ENCODE assay signal across 8 cellular contexts in the genomic region with DNA sequence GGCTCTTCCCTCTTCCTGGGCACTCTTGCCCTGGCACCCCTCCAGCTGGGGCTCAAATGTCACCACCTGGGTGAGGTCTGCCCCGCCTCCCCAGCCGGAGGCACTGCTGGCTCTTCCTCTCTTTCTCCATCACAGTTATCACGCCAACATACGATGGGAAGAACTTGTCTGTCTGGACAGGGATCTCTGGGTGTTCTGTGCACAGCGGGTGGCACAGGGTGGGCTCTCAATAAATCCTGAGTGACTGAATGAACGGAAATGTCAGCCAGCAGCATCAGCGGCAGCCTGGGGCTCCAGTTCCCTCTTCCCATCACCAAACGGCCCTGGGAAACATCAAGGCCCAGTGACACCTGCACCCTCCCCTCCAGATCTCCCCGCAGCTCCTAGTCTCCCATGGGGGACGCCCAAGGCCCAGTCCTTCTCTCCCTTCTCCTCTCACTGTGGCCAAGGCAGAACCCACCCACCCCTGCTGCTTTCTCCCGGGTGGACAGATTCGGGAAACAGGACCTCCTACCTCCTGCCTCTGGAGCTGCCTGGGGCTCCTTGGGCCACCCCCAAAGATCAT. TPM values are rescaled to one million over a fixed set of nuclear protein-coding genes. Genes with fewer than 3 reads are reported as not detected.
DNase-seq lines count a peak whose midpoint lies in the region; ATAC-seq, FAIRE-seq and TF ChIP-seq lines count a peak whose summit lies in the region.

No MANE protein-coding gene starts in this region.

- peak overlapping the region; percentile 95 for H3K4me2 ChIP-seq in HepG2 (ENCODE audit: low read depth, low read length)

- no peaks in the 10 kb centered on the region for H4K20me1 ChIP-seq in HepG2 (ENCODE audit: insufficient read depth, low read length)

- peak overlapping the region; percentile 87 for H3K4me3 Mint-ChIP-seq in activated naive CD8-positive, alpha-beta T cell treated with anti-CD3 and anti-CD28 coated beads for 36 hours

- no peak for FAIRE-seq in HepG2 (lab: Jason Lieb, UNC)

- TF ChIP-seq RAD21 in HepG2 (CRISPR knock-in tag; IDR thresholded peaks at IDR 0.05), result no peak

- H3K4me1 ChIP-seq in cardiac muscle cell (ENCODE audit: low read depth) (peaks cover 40% of the 10 kb centered on the region), HepG2 (ENCODE audit: insufficient read depth, low read length) (peaks cover 89% of the 10 kb centered on the region), tibial nerve (peaks cover 0 to 73% (median 59%) of the 10 kb centered on the region in 4 donors)

- in situ Hi-C loops in HepG2 (cut with HindIII; ENCODE audit: extremely low pct_ligation_motif_present, low pct_unique_long_range_greater_than_20kb), result loop anchor here (5.0 kb wide), 1 partner anchor 34 kb away; no protein-coding TSS in a partner anchor
- in situ Hi-C loops in G401 (cut with HindIII; ENCODE audit: low sequenced_read_pairs), result no loop called here

- H3K27ac ChIP-seq in cardiac muscle cell (peak overlapping the region; percentile 86), HepG2 (ENCODE audit: extremely low read length, insufficient read depth, low read length) (peak overlapping the region; percentile 88), tibial nerve (peak overlapping the region; percentile 94 to 99 (median 99))

- H3K9ac ChIP-seq in HepG2 (ENCODE audit: insufficient read depth, low read depth, low read length), result peak overlapping the region; percentile 71

- H3K27ac Mint-ChIP-seq in activated naive CD8-positive, alpha-beta T cell treated with anti-CD3 and anti-CD28 coated beads for 36 hours, result peak overlapping the region; percentile 99

- H3K9me3 ChIP-seq in cardiac muscle cell (ENCODE audit: low read depth) (no peaks in the 10 kb centered on the region), HepG2 (ENCODE audit: low read length) (no peaks in the 10 kb centered on the region), tibial nerve (no peaks in the 10 kb centered on the region)

- H3K27me3 ChIP-seq in cardiac muscle cell (no peaks in the 10 kb centered on the region), HepG2 (ENCODE audit: control insufficient read depth in 1 of 2, insufficient read depth in 2 of 2, low read length in 2 of 2) (no peaks in the 10 kb centered on the region; a peak in 1 of 5 replicates), tibial nerve (no peaks in the 10 kb centered on the region)

- ATAC-seq in left cardiac atrium (no peak), HepG2 (no peak; the same call in 2 of the 3 replicates), GM18868 (IDR thresholded peaks at IDR 0.05; ENCODE audit: unreplicated experiment) (no peak), HG02759 (IDR thresholded peaks at IDR 0.05; ENCODE audit: unreplicated experiment) (no peak)

- H3K36me3 ChIP-seq in cardiac muscle cell (no peaks in the 10 kb centered on the region), HepG2 (replicated peaks in 1 of 2; ENCODE audit: control insufficient read depth in 1 of 2, insufficient read depth in 2 of 2, low read length in 2 of 2) (no peaks in the 10 kb centered on the region), tibial nerve (no peaks in the 10 kb centered on the region)

- peaks cover 51% of the 10 kb centered on the region for H3K4me1 Mint-ChIP-seq in activated naive CD8-positive, alpha-beta T cell treated with anti-CD3 and anti-CD28 coated beads for 36 hours

- POLR2A ChIA-PET in HepG2 (lab: Yijun Ruan, JAX), result interaction anchor here (1.0 to 16.8 kb wide), 14 partner anchors 12 to 127 kb away, joined by 3 to 433 read pairs (median 4); partner anchors contain the start of genes MALAT1 and NEAT1

- no peak for TF ChIP-seq CTCF in cardiac muscle cell (IDR thresholded peaks at IDR 0.05; ENCODE audit: low read depth, low read length)
- no peak for TF ChIP-seq CTCF in HepG2 (CRISPR knock-in tag; IDR thresholded peaks at IDR 0.05)
- TF ChIP-seq CTCF in tibial nerve (IDR thresholded peaks at IDR 0.05), result no peak

- DNase-seq in cardiac muscle cell (ENCODE audit: low read depth in 1 of 2, low spot score in 1 of 2) (peak in 1 of 2 donors; percentile 38), left cardiac atrium (no peak), HepG2 (ENCODE audit: low spot score) (no peak), tibial nerve (ENCODE audit: low spot score in 2 of 2) (no peak), G401 (ENCODE audit: low spot score) (no peak)
- DNase-seq in activated naive CD8-positive, alpha-beta T cell treated with anti-CD3 and anti-CD28 coated beads for 36 hours, result no peak

- H2AFZ ChIP-seq in HepG2 (ENCODE audit: low read length), result no peak overlapping the region

- H3K9me3 Mint-ChIP-seq in activated naive CD8-positive, alpha-beta T cell treated with anti-CD3 and anti-CD28 coated beads for 36 hours, result no peaks in the 10 kb centered on the region

- H3K4me3 ChIP-seq in cardiac muscle cell (no peak overlapping the region), HepG2 (replicated peaks in 1 of 3; ENCODE audit: insufficient read depth in 1 of 3, low read depth in 2 of 3, low read length in 3 of 3) (peak overlapping the region; percentile 57 to 82 (median 65)), tibial nerve (peak overlapping the region; percentile 24 to 53 (median 30))

- intact Hi-C loops in left cardiac atrium (cut with DNase I), result loop anchor here in 1 of 2 donors (5.0 kb wide), 2 partner anchors 34 to 129 kb away; no protein-coding TSS in a partner anchor
- intact Hi-C loops in HepG2 (cut with micrococcal nuclease; ENCODE audit: unreplicated experiment), result loop anchor here (1.0 to 2.0 kb wide), 3 partner anchors 12 to 34 kb away; no protein-coding TSS in a partner anchor

- no peaks in the 10 kb centered on the region for H3K27me3 Mint-ChIP-seq in activated naive CD8-positive, alpha-beta T cell treated with anti-CD3 and anti-CD28 coated beads for 36 hours

- H3K36me3 Mint-ChIP-seq in activated naive CD8-positive, alpha-beta T cell treated with anti-CD3 and anti-CD28 coated beads for 36 hours, result peaks cover 1% of the 10 kb centered on the region

- BruUV-seq in HepG2 (replicated peaks; lab: Mats Ljungman, UMichigan), result TSS peak; percentile 54

- TF ChIP-seq EP300 in HepG2 (IDR thresholded peaks at IDR 0.05; ENCODE audit: low read depth in 2 of 2, low read length in 2 of 2), result no peak
- TF ChIP-seq EP300 in HepG2 (CRISPR knock-in tag; IDR thresholded peaks at IDR 0.05; ENCODE audit: borderline replicate concordance), result no peak
- no peak for TF ChIP-seq EP300 in tibial nerve (IDR thresholded peaks at IDR 0.05)

- no peaks in the 10 kb centered on the region for H3K79me2 ChIP-seq in HepG2 (ENCODE audit: insufficient read depth, low read length)

- CTCF ChIA-PET in HepG2 (lab: Yijun Ruan, JAX; ENCODE audit: low intra/inter-chr PET ratio, low total read pairs), result no interaction called here

- WGBS in HepG2 (ENCODE audit: low lambda C conversion rate), result 0% methylated on average over 10 of the region's 12 CpGs
- WGBS in tibial nerve, 2 donors, result 15 to 23% methylated on average over 12 of the region's 12 CpGs

- TF ChIP-seq POLR2A in HepG2 (IDR thresholded peaks at IDR 0.05; ENCODE audit: insufficient read depth in 1 of 2, low read depth in 2 of 2, low read length in 2 of 2), result no peak
- no peak for TF ChIP-seq POLR2A in tibial nerve (IDR thresholded peaks at IDR 0.05)

RNA-seq across cellular contexts. Expression of gene SLC25A45, which starts 0.4 kb away (rescaled TPM):
- total RNA-seq in cardiac muscle cell (3.0 and 4.8 TPM in 2 replicates), left cardiac atrium (1 to 10 TPM; 4.1 to 7.2 TPM), HepG2 (2016; rRNA removed; fragmentation: Illumina TruSeq; extraction: Trizol) (2.1 and 3.4 TPM in 2 replicates), tibial nerve (10 to 100 TPM in 2 of 4 donors, 1 to 10 TPM in 2; 1.8 to 22.5 (median 8.5) TPM)
- polyA plus RNA-seq in cardiac muscle cell (4.5 and 10.5 TPM in 2 replicates), HepG2 (2011; rRNA removed) (1.2 and 1.9 TPM in 2 replicates)
- total RNA-seq in activated naive CD8-positive, alpha-beta T cell treated with anti-CD3 and anti-CD28 coated beads for 36 hours, result 10 to 100 TPM; 15.4 to 15.7 TPM
- total RNA-seq in HepG2 (2016; cell fraction: cytosol; rRNA removed; fragmentation: Illumina TruSeq; extraction: Trizol; ENCODE audit: low read depth), result 0.79 and 1.0 TPM in 2 replicates
- total RNA-seq in HepG2 (2016; cell fraction: insoluble cytoplasmic fraction; rRNA removed; fragmentation: Illumina TruSeq; extraction: Trizol), result 1.9 TPM in 2 replicates
- 1.5 and 2.2 TPM in 2 replicates for total RNA-seq in HepG2 (2016; cell fraction: membrane; rRNA removed; fragmentation: Illumina TruSeq; extraction: Trizol)
- total RNA-seq in HepG2 (2016; cell fraction: nucleus; rRNA removed; fragmentation: Illumina TruSeq; extraction: Trizol), result 1.3 and 3.5 TPM in 2 replicates
- polyA plus RNA-seq in HepG2 (2011; cell fraction: cytosol; rRNA removed), result 0.95 and 0.99 TPM in 2 replicates
- polyA plus RNA-seq in HepG2 (2011; cell fraction: nucleus; rRNA removed), result 5.9 and 6.0 TPM in 2 replicates
- polyA plus RNA-seq in HepG2 (2012), result 2.0 and 4.1 TPM in 2 replicates
- polyA plus RNA-seq in HepG2 (2016; cell fraction: cytosol; fragmentation: Illumina TruSeq; extraction: Trizol; ENCODE audit: low read depth), result 0.45 and 0.70 TPM in 2 replicates
- polyA plus RNA-seq in HepG2 (2016; cell fraction: insoluble cytoplasmic fraction; fragmentation: Illumina TruSeq; extraction: Trizol; ENCODE audit: low read depth), result 1.3 and 1.6 TPM in 2 replicates
- polyA plus RNA-seq in HepG2 (2016; cell fraction: membrane; fragmentation: Illumina TruSeq; extraction: Trizol; ENCODE audit: low read depth), result 1.4 and 1.5 TPM in 2 replicates
- 5.6 and 8.8 TPM in 2 replicates for polyA plus RNA-seq in HepG2 (2016; cell fraction: nucleus; fragmentation: Illumina TruSeq; extraction: Trizol; ENCODE audit: insufficient read depth, low read depth)
- 1.9 and 7.2 TPM in 2 replicates for polyA minus RNA-seq in HepG2 (2011; rRNA and poly(A)+ RNA removed; ENCODE audit: low replicate concordance)
- 1.4 and 2.5 TPM in 2 replicates for polyA minus RNA-seq in HepG2 (2011; cell fraction: cytosol; rRNA and poly(A)+ RNA removed)
- 1.4 and 2.4 TPM in 2 replicates for polyA minus RNA-seq in HepG2 (2011; cell fraction: nucleus; rRNA and poly(A)+ RNA removed)
- total RNA-seq in G401 (2014; rRNA removed; shearing (Covaris generic)), result 1.1 TPM in 1 of 2 replicates, not detected in the other

RNA-seq across cellular contexts. Expression of gene FRMD8, which starts 3.6 kb away (rescaled TPM):
- total RNA-seq in cardiac muscle cell (36.3 and 64.6 TPM in 2 replicates), left cardiac atrium (10 to 100 TPM; 13.4 to 21.5 TPM), HepG2 (2016; rRNA removed; fragmentation: Illumina TruSeq; extraction: Trizol) (18.0 and 20.6 TPM in 2 replicates), tibial nerve (100 to 1,000 TPM in 3 of 4 donors, 10 to 100 TPM in 1; 96.5 to 226 (median 128) TPM)
- polyA plus RNA-seq in cardiac muscle cell (26.8 and 32.6 TPM in 2 replicates), HepG2 (2011; rRNA removed) (5.8 and 9.4 TPM in 2 replicates)
- 10 to 100 TPM; 33.1 to 36.3 TPM for total RNA-seq in activated naive CD8-positive, alpha-beta T cell treated with anti-CD3 and anti-CD28 coated beads for 36 hours
- 2.2 and 2.9 TPM in 2 replicates for total RNA-seq in HepG2 (2016; cell fraction: cytosol; rRNA removed; fragmentation: Illumina TruSeq; extraction: Trizol; ENCODE audit: low read depth)
- 17.5 and 22.6 TPM in 2 replicates for total RNA-seq in HepG2 (2016; cell fraction: insoluble cytoplasmic fraction; rRNA removed; fragmentation: Illumina TruSeq; extraction: Trizol)
- 5.3 and 6.3 TPM in 2 replicates for total RNA-seq in HepG2 (2016; cell fraction: membrane; rRNA removed; fragmentation: Illumina TruSeq; extraction: Trizol)
- total RNA-seq in HepG2 (2016; cell fraction: nucleus; rRNA removed; fragmentation: Illumina TruSeq; extraction: Trizol), result 12.4 and 14.6 TPM in 2 replicates
- polyA plus RNA-seq in HepG2 (2011; cell fraction: cytosol; rRNA removed), result 5.9 and 6.7 TPM in 2 replicates
- 26.7 and 32.6 TPM in 2 replicates for polyA plus RNA-seq in HepG2 (2011; cell fraction: nucleus; rRNA removed)
- polyA plus RNA-seq in HepG2 (2012), result 3.5 and 5.2 TPM in 2 replicates
- polyA plus RNA-seq in HepG2 (2016; cell fraction: cytosol; fragmentation: Illumina TruSeq; extraction: Trizol; ENCODE audit: low read depth), result 2.5 and 2.6 TPM in 2 replicates
- 13.5 and 17.1 TPM in 2 replicates for polyA plus RNA-seq in HepG2 (2016; cell fraction: insoluble cytoplasmic fraction; fragmentation: Illumina TruSeq; extraction: Trizol; ENCODE audit: low read depth)
- 2.8 and 3.8 TPM in 2 replicates for polyA plus RNA-seq in HepG2 (2016; cell fraction: membrane; fragmentation: Illumina TruSeq; extraction: Trizol; ENCODE audit: low read depth)
- polyA plus RNA-seq in HepG2 (2016; cell fraction: nucleus; fragmentation: Illumina TruSeq; extraction: Trizol; ENCODE audit: insufficient read depth, low read depth), result 21.4 and 24.7 TPM in 2 replicates
- 22.3 and 24.3 TPM in 2 replicates for polyA minus RNA-seq in HepG2 (2011; rRNA and poly(A)+ RNA removed; ENCODE audit: low replicate concordance)
- 5.4 and 6.2 TPM in 2 replicates for polyA minus RNA-seq in HepG2 (2011; cell fraction: cytosol; rRNA and poly(A)+ RNA removed)
- polyA minus RNA-seq in HepG2 (2011; cell fraction: nucleus; rRNA and poly(A)+ RNA removed), result 6.2 and 11.8 TPM in 2 replicates
- total RNA-seq in G401 (2014; rRNA removed; shearing (Covaris generic)), result 31.1 and 40.1 TPM in 2 replicates

RNA-seq across cellular contexts. Expression of gene TIGD3, which starts 28.3 kb away (rescaled TPM):
- total RNA-seq in cardiac muscle cell (1.7 and 2.9 TPM in 2 replicates), left cardiac atrium (under 1 TPM in 1 of 2 donors, not detected in 1; 0.12 TPM), HepG2 (2016; rRNA removed; fragmentation: Illumina TruSeq; extraction: Trizol) (4.0 and 4.9 TPM in 2 replicates), tibial nerve (under 1 TPM in 2 of 4 donors, not detected in 2; 0.30 to 0.59 TPM)
- polyA plus RNA-seq in cardiac muscle cell (0.88 and 1.2 TPM in 2 replicates), HepG2 (2011; rRNA removed) (0.49 and 1.0 TPM in 2 replicates)
- total RNA-seq in activated naive CD8-positive, alpha-beta T cell treated with anti-CD3 and anti-CD28 coated beads for 36 hours, result under 1 TPM; 0.49 to 0.54 TPM
- total RNA-seq in HepG2 (2016; cell fraction: cytosol; rRNA removed; fragmentation: Illumina TruSeq; extraction: Trizol; ENCODE audit: low read depth), result 1.8 TPM in 2 replicates
- 2.9 and 5.0 TPM in 2 replicates for total RNA-seq in HepG2 (2016; cell fraction: insoluble cytoplasmic fraction; rRNA removed; fragmentation: Illumina TruSeq; extraction: Trizol)
- 4.8 and 6.2 TPM in 2 replicates for total RNA-seq in HepG2 (2016; cell fraction: membrane; rRNA removed; fragmentation: Illumina TruSeq; extraction: Trizol)
- 3.5 and 3.9 TPM in 2 replicates for total RNA-seq in HepG2 (2016; cell fraction: nucleus; rRNA removed; fragmentation: Illumina TruSeq; extraction: Trizol)
- 0.56 and 0.79 TPM in 2 replicates for polyA plus RNA-seq in HepG2 (2011; cell fraction: cytosol; rRNA removed)
- polyA plus RNA-seq in HepG2 (2011; cell fraction: nucleus; rRNA removed), result 1.9 and 2.2 TPM in 2 replicates
- 0.59 and 0.70 TPM in 2 replicates for polyA plus RNA-seq in HepG2 (2012)
- 1.0 and 1.4 TPM in 2 replicates for polyA plus RNA-seq in HepG2 (2016; cell fraction: cytosol; fragmentation: Illumina TruSeq; extraction: Trizol; ENCODE audit: low read depth)
- polyA plus RNA-seq in HepG2 (2016; cell fraction: insoluble cytoplasmic fraction; fragmentation: Illumina TruSeq; extraction: Trizol; ENCODE audit: low read depth), result 2.7 and 3.5 TPM in 2 replicates
- polyA plus RNA-seq in HepG2 (2016; cell fraction: membrane; fragmentation: Illumina TruSeq; extraction: Trizol; ENCODE audit: low read depth), result 2.7 and 3.4 TPM in 2 replicates
- 6.7 TPM in 2 replicates for polyA plus RNA-seq in HepG2 (2016; cell fraction: nucleus; fragmentation: Illumina TruSeq; extraction: Trizol; ENCODE audit: insufficient read depth, low read depth)
- polyA minus RNA-seq in HepG2 (2011; rRNA and poly(A)+ RNA removed; ENCODE audit: low replicate concordance), result 1.2 and 1.3 TPM in 2 replicates
- 0.59 and 0.79 TPM in 2 replicates for polyA minus RNA-seq in HepG2 (2011; cell fraction: cytosol; rRNA and poly(A)+ RNA removed)
- polyA minus RNA-seq in HepG2 (2011; cell fraction: nucleus; rRNA and poly(A)+ RNA removed), result 1.1 and 1.5 TPM in 2 replicates
- 0.12 and 1.9 TPM in 2 replicates for total RNA-seq in G401 (2014; rRNA removed; shearing (Covaris generic))

RNA-seq across cellular contexts. Expression of gene NEAT1, which starts 39.7 kb away (rescaled TPM):
- 3.4 and 11.3 TPM in 2 replicates for total RNA-seq in cardiac muscle cell
- polyA plus RNA-seq in cardiac muscle cell, result 4.2 and 5.6 TPM in 2 replicates
- 100 to 1,000 TPM; 405 to 657 TPM for total RNA-seq in left cardiac atrium
- total RNA-seq in activated naive CD8-positive, alpha-beta T cell treated with anti-CD3 and anti-CD28 coated beads for 36 hours, result 100 to 1,000 TPM; 136 to 155 TPM
- 10.5 and 20.5 TPM in 2 replicates for total RNA-seq in HepG2 (2016; rRNA removed; fragmentation: Illumina TruSeq; extraction: Trizol)
- total RNA-seq in HepG2 (2016; cell fraction: cytosol; rRNA removed; fragmentation: Illumina TruSeq; extraction: Trizol; ENCODE audit: low read depth), result 2.2 and 2.6 TPM in 2 replicates
- total RNA-seq in HepG2 (2016; cell fraction: insoluble cytoplasmic fraction; rRNA removed; fragmentation: Illumina TruSeq; extraction: Trizol), result 8.4 and 21.3 TPM in 2 replicates
- total RNA-seq in HepG2 (2016; cell fraction: membrane; rRNA removed; fragmentation: Illumina TruSeq; extraction: Trizol), result 7.8 and 8.3 TPM in 2 replicates
- 196 and 220 TPM in 2 replicates for total RNA-seq in HepG2 (2016; cell fraction: nucleus; rRNA removed; fragmentation: Illumina TruSeq; extraction: Trizol)
- polyA plus RNA-seq in HepG2 (2011; rRNA removed), result 41.2 and 41.3 TPM in 2 replicates
- polyA plus RNA-seq in HepG2 (2011; cell fraction: cytosol; rRNA removed), result 13.0 and 13.4 TPM in 2 replicates
- 222 and 327 TPM in 2 replicates for polyA plus RNA-seq in HepG2 (2011; cell fraction: nucleus; rRNA removed)
- polyA plus RNA-seq in HepG2 (2012), result 288 and 371 TPM in 2 replicates
- polyA plus RNA-seq in HepG2 (2016; cell fraction: cytosol; fragmentation: Illumina TruSeq; extraction: Trizol; ENCODE audit: low read depth), result 3.6 and 4.3 TPM in 2 replicates
- 54.0 and 61.1 TPM in 2 replicates for polyA plus RNA-seq in HepG2 (2016; cell fraction: insoluble cytoplasmic fraction; fragmentation: Illumina TruSeq; extraction: Trizol; ENCODE audit: low read depth)
- 47.1 and 54.4 TPM in 2 replicates for polyA plus RNA-seq in HepG2 (2016; cell fraction: membrane; fragmentation: Illumina TruSeq; extraction: Trizol; ENCODE audit: low read depth)
- 577 and 628 TPM in 2 replicates for polyA plus RNA-seq in HepG2 (2016; cell fraction: nucleus; fragmentation: Illumina TruSeq; extraction: Trizol; ENCODE audit: insufficient read depth, low read depth)
- polyA minus RNA-seq in HepG2 (2011; rRNA and poly(A)+ RNA removed; ENCODE audit: low replicate concordance), result 64.6 and 225 TPM in 2 replicates
- 17.3 and 20.2 TPM in 2 replicates for polyA minus RNA-seq in HepG2 (2011; cell fraction: cytosol; rRNA and poly(A)+ RNA removed)
- 1,479 and 1,737 TPM in 2 replicates for polyA minus RNA-seq in HepG2 (2011; cell fraction: nucleus; rRNA and poly(A)+ RNA removed)
- total RNA-seq in tibial nerve, result 100 to 1,000 TPM; 427 to 571 (median 461) TPM
- 4.4 and 12.4 TPM in 2 replicates for total RNA-seq in G401 (2014; rRNA removed; shearing (Covaris generic))

RNA-seq across cellular contexts. Expression of gene DPF2, which starts 49.2 kb away (rescaled TPM):
- 57.3 and 86.1 TPM in 2 replicates for total RNA-seq in cardiac muscle cell
- polyA plus RNA-seq in cardiac muscle cell, result 83.9 and 130 TPM in 2 replicates
- total RNA-seq in left cardiac atrium, result 10 to 100 TPM; 46.7 to 47.7 TPM
- 10 to 100 TPM; 50.5 to 54.9 TPM for total RNA-seq in activated naive CD8-positive, alpha-beta T cell treated with anti-CD3 and anti-CD28 coated beads for 36 hours
- 30.4 and 31.0 TPM in 2 replicates for total RNA-seq in HepG2 (2016; rRNA removed; fragmentation: Illumina TruSeq; extraction: Trizol)
- 6.9 and 8.6 TPM in 2 replicates for total RNA-seq in HepG2 (2016; cell fraction: cytosol; rRNA removed; fragmentation: Illumina TruSeq; extraction: Trizol; ENCODE audit: low read depth)
- total RNA-seq in HepG2 (2016; cell fraction: insoluble cytoplasmic fraction; rRNA removed; fragmentation: Illumina TruSeq; extraction: Trizol), result 30.2 and 32.5 TPM in 2 replicates
- 14.1 and 16.7 TPM in 2 replicates for total RNA-seq in HepG2 (2016; cell fraction: membrane; rRNA removed; fragmentation: Illumina TruSeq; extraction: Trizol)
- 22.1 and 26.8 TPM in 2 replicates for total RNA-seq in HepG2 (2016; cell fraction: nucleus; rRNA removed; fragmentation: Illumina TruSeq; extraction: Trizol)
- polyA plus RNA-seq in HepG2 (2011; rRNA removed), result 20.4 and 21.0 TPM in 2 replicates
- 18.8 and 20.8 TPM in 2 replicates for polyA plus RNA-seq in HepG2 (2011; cell fraction: cytosol; rRNA removed)
- 70.3 and 70.7 TPM in 2 replicates for polyA plus RNA-seq in HepG2 (2011; cell fraction: nucleus; rRNA removed)
- 24.2 and 26.4 TPM in 2 replicates for polyA plus RNA-seq in HepG2 (2012)
- 3.8 and 3.9 TPM in 2 replicates for polyA plus RNA-seq in HepG2 (2016; cell fraction: cytosol; fragmentation: Illumina TruSeq; extraction: Trizol; ENCODE audit: low read depth)
- polyA plus RNA-seq in HepG2 (2016; cell fraction: insoluble cytoplasmic fraction; fragmentation: Illumina TruSeq; extraction: Trizol; ENCODE audit: low read depth), result 40.7 and 49.0 TPM in 2 replicates
- polyA plus RNA-seq in HepG2 (2016; cell fraction: membrane; fragmentation: Illumina TruSeq; extraction: Trizol; ENCODE audit: low read depth), result 9.5 and 10.0 TPM in 2 replicates
- polyA plus RNA-seq in HepG2 (2016; cell fraction: nucleus; fragmentation: Illumina TruSeq; extraction: Trizol; ENCODE audit: insufficient read depth, low read depth), result 56.7 and 57.4 TPM in 2 replicates
- 48.9 and 49.9 TPM in 2 replicates for polyA minus RNA-seq in HepG2 (2011; rRNA and poly(A)+ RNA removed; ENCODE audit: low replicate concordance)
- 18.2 and 18.4 TPM in 2 replicates for polyA minus RNA-seq in HepG2 (2011; cell fraction: cytosol; rRNA and poly(A)+ RNA removed)
- polyA minus RNA-seq in HepG2 (2011; cell fraction: nucleus; rRNA and poly(A)+ RNA removed), result 31.2 and 43.3 TPM in 2 replicates
- total RNA-seq in tibial nerve, result 10 to 100 TPM; 44.7 to 47.6 (median 46.2) TPM
- 52.8 and 54.3 TPM in 2 replicates for total RNA-seq in G401 (2014; rRNA removed; shearing (Covaris generic))
